ENCODE assay signal across 1 cellular context in the genomic region with DNA sequence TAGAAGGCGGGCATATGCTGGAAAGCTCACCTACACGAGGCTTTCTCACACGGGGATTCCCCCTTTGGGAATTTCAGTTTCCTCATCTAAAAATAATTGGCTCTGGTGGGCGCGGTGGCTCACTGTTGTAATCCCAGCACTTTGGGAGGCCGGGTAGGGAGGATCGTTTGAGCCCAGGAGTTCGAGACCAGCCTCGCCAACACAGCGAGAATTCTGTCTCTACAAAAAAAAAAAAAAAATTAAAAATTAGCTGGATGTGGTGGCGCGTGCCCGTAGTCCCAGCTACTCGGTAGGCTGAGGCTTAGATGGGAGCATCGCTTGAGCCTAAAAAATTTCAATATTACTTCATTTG.
TF ChIP-seq lines count a peak whose summit lies in the region.

No MANE protein-coding gene starts in this region.

TF ChIP-seq in HepG2, 621 proteins besides CTCF, POLR2A, EP300 and RAD21 (continued from another document):
- TF ChIP-seq, protein P1, sequence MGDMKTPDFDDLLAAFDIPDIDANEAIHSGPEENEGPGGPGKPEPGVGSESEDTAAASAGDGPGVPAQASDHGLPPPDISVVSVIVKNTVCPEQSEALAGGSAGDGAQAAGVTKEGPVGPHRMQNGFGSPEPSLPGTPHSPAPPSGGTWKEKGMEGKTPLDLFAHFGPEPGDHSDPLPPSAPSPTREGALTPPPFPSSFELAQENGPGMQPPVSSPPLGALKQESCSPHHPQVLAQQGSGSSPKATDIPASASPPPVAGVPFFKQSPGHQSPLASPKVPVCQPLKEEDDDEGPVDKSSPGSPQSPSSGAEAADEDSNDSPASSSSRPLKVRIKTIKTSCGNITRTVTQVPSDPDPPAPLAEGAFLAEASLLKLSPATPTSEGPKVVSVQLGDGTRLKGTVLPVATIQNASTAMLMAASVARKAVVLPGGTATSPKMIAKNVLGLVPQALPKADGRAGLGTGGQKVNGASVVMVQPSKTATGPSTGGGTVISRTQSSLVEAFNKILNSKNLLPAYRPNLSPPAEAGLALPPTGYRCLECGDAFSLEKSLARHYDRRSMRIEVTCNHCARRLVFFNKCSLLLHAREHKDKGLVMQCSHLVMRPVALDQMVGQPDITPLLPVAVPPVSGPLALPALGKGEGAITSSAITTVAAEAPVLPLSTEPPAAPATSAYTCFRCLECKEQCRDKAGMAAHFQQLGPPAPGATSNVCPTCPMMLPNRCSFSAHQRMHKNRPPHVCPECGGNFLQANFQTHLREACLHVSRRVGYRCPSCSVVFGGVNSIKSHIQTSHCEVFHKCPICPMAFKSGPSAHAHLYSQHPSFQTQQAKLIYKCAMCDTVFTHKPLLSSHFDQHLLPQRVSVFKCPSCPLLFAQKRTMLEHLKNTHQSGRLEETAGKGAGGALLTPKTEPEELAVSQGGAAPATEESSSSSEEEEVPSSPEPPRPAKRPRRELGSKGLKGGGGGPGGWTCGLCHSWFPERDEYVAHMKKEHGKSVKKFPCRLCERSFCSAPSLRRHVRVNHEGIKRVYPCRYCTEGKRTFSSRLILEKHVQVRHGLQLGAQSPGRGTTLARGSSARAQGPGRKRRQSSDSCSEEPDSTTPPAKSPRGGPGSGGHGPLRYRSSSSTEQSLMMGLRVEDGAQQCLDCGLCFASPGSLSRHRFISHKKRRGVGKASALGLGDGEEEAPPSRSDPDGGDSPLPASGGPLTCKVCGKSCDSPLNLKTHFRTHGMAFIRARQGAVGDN (CRISPR knock-in tag; IDR thresholded peaks at IDR 0.05) = peak; percentile 4; the same call in 1 of the 2 replicates
- TF ChIP-seq U2AF1 (optimal IDR thresholded peaks at IDR 0.05; ENCODE audit: low read depth, low read length) = no peak
- peak; percentile 42; the same call in 1 of the 2 replicates for TF ChIP-seq ZNF446 (CRISPR knock-in tag; IDR thresholded peaks at IDR 0.05)
- TF ChIP-seq, protein P2, sequence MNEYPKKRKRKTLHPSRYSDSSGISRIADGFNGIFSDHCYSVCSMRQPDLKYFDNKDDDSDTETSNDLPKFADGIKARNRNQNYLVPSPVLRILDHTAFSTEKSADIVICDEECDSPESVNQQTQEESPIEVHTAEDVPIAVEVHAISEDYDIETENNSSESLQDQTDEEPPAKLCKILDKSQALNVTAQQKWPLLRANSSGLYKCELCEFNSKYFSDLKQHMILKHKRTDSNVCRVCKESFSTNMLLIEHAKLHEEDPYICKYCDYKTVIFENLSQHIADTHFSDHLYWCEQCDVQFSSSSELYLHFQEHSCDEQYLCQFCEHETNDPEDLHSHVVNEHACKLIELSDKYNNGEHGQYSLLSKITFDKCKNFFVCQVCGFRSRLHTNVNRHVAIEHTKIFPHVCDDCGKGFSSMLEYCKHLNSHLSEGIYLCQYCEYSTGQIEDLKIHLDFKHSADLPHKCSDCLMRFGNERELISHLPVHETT (CRISPR knock-in tag; conservative IDR thresholded peaks at IDR 0.05) = no peak
- TF ChIP-seq YEATS2 (CRISPR knock-in tag; IDR thresholded peaks at IDR 0.05; ENCODE audit: borderline replicate concordance) = no peak
- TF ChIP-seq, protein P3, sequence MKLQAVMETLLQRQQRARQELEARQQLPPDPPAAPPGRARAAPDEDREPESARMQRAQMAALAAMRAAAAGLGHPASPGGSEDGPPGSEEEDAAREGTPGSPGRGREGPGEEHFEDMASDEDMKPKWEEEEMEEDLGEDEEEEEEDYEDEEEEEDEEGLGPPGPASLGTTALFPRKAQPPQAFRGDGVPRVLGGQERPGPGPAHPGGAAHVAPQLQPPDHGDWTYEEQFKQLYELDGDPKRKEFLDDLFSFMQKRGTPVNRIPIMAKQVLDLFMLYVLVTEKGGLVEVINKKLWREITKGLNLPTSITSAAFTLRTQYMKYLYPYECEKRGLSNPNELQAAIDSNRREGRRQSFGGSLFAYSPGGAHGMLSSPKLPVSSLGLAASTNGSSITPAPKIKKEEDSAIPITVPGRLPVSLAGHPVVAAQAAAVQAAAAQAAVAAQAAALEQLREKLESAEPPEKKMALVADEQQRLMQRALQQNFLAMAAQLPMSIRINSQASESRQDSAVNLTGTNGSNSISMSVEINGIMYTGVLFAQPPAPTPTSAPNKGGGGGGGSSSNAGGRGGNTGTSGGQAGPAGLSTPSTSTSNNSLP (IDR thresholded peaks at IDR 0.05; ENCODE audit: low read depth, low read length) = no peak
- no peak for TF ChIP-seq ZMYM2 (CRISPR knock-in tag; IDR thresholded peaks at IDR 0.05)
- no peak for TF ChIP-seq ZNF776 (CRISPR knock-in tag; IDR thresholded peaks at IDR 0.05)
- TF ChIP-seq, protein P4, sequence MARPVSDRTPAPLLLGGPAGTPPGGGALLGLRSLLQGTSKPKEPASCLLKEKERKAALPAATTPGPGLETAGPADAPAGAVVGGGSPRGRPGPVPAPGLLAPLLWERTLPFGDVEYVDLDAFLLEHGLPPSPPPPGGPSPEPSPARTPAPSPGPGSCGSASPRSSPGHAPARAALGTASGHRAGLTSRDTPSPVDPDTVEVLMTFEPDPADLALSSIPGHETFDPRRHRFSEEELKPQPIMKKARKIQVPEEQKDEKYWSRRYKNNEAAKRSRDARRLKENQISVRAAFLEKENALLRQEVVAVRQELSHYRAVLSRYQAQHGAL (CRISPR knock-in tag; IDR thresholded peaks at IDR 0.05; ENCODE audit: not compliant biosample characterization) = no peak
- no peak for TF ChIP-seq NCOA2 (CRISPR knock-in tag; IDR thresholded peaks at IDR 0.05)
- 0 out of 2 replicates have a peak, but pooled peaks have one; percentile 4 for TF ChIP-seq ZNF792 (CRISPR knock-in tag; IDR thresholded peaks at IDR 0.05)
- no peak for TF ChIP-seq ZNF20 (CRISPR knock-in tag; IDR thresholded peaks at IDR 0.05)
- no peak for TF ChIP-seq KDM5B (CRISPR knock-in tag; IDR thresholded peaks at IDR 0.05; ENCODE audit: borderline replicate concordance)
- TF ChIP-seq ZNF460 (CRISPR knock-in tag; IDR thresholded peaks at IDR 0.05; ENCODE audit: borderline replicate concordance) = no peak
- TF ChIP-seq, protein P5, sequence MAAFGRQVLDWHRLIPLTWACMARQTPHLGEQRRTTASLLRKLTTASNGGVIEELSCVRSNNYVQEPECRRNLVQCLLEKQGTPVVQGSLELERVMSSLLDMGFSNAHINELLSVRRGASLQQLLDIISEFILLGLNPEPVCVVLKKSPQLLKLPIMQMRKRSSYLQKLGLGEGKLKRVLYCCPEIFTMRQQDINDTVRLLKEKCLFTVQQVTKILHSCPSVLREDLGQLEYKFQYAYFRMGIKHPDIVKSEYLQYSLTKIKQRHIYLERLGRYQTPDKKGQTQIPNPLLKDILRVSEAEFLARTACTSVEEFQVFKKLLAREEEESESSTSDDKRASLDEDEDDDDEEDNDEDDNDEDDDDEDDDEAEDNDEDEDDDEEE (CRISPR knock-in tag; IDR thresholded peaks at IDR 0.05) = 0 out of 2 replicates have a peak, but pooled peaks have one; percentile 45
- TF ChIP-seq, protein P6, sequence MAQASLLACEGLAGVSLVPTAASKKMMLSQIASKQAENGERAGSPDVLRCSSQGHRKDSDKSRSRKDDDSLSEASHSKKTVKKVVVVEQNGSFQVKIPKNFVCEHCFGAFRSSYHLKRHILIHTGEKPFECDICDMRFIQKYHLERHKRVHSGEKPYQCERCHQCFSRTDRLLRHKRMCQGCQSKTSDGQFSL (CRISPR knock-in tag; IDR thresholded peaks at IDR 0.05) = 0 out of 2 replicates have a peak, but pooled peaks have one; percentile 2
- TF ChIP-seq PAX8 (CRISPR knock-in tag; IDR thresholded peaks at IDR 0.05; ENCODE audit: borderline replicate concordance) = no peak
- TF ChIP-seq, protein P7, sequence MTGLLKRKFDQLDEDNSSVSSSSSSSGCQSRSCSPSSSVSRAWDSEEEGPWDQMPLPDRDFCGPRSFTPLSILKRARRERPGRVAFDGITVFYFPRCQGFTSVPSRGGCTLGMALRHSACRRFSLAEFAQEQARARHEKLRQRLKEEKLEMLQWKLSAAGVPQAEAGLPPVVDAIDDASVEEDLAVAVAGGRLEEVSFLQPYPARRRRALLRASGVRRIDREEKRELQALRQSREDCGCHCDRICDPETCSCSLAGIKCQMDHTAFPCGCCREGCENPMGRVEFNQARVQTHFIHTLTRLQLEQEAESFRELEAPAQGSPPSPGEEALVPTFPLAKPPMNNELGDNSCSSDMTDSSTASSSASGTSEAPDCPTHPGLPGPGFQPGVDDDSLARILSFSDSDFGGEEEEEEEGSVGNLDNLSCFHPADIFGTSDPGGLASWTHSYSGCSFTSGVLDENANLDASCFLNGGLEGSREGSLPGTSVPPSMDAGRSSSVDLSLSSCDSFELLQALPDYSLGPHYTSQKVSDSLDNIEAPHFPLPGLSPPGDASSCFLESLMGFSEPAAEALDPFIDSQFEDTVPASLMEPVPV (CRISPR knock-in tag; IDR thresholded peaks at IDR 0.05) = no peak
- TF ChIP-seq ZFP62 (CRISPR knock-in tag; IDR thresholded peaks at IDR 0.05) = no peak
- TF ChIP-seq SRSF9 (IDR thresholded peaks at IDR 0.05; ENCODE audit: borderline replicate concordance, insufficient read depth, low read depth, low read length, poor library complexity, severe bottlenecking) = no peak
- TF ChIP-seq, protein P8, sequence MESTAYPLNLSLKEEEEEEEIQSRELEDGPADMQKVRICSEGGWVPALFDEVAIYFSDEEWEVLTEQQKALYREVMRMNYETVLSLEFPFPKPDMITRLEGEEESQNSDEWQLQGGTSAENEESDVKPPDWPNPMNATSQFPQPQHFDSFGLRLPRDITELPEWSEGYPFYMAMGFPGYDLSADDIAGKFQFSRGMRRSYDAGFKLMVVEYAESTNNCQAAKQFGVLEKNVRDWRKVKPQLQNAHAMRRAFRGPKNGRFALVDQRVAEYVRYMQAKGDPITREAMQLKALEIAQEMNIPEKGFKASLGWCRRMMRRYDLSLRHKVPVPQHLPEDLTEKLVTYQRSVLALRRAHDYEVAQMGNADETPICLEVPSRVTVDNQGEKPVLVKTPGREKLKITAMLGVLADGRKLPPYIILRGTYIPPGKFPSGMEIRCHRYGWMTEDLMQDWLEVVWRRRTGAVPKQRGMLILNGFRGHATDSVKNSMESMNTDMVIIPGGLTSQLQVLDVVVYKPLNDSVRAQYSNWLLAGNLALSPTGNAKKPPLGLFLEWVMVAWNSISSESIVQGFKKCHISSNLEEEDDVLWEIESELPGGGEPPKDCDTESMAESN (CRISPR knock-in tag; conservative IDR thresholded peaks at IDR 0.05) = peak; percentile 31; the same call in 1 of the 2 replicates
- TF ChIP-seq ZSCAN31 (CRISPR knock-in tag; IDR thresholded peaks at IDR 0.05; ENCODE audit: low read depth) = no peak
- TF ChIP-seq, protein P9, sequence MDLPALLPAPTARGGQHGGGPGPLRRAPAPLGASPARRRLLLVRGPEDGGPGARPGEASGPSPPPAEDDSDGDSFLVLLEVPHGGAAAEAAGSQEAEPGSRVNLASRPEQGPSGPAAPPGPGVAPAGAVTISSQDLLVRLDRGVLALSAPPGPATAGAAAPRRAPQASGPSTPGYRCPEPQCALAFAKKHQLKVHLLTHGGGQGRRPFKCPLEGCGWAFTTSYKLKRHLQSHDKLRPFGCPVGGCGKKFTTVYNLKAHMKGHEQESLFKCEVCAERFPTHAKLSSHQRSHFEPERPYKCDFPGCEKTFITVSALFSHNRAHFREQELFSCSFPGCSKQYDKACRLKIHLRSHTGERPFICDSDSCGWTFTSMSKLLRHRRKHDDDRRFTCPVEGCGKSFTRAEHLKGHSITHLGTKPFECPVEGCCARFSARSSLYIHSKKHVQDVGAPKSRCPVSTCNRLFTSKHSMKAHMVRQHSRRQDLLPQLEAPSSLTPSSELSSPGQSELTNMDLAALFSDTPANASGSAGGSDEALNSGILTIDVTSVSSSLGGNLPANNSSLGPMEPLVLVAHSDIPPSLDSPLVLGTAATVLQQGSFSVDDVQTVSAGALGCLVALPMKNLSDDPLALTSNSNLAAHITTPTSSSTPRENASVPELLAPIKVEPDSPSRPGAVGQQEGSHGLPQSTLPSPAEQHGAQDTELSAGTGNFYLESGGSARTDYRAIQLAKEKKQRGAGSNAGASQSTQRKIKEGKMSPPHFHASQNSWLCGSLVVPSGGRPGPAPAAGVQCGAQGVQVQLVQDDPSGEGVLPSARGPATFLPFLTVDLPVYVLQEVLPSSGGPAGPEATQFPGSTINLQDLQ (CRISPR knock-in tag; IDR thresholded peaks at IDR 0.05) = no peak
- TF ChIP-seq NONO (IDR thresholded peaks at IDR 0.05) = no peak
- no peak for TF ChIP-seq NONO (CRISPR knock-in tag; conservative IDR thresholded peaks at IDR 0.05)
- TF ChIP-seq PHB2 (IDR thresholded peaks at IDR 0.05; ENCODE audit: partially characterized antibody) = no peak
